Comparison of ENCODE assay signal across 21 cellular contexts in genomic region chr1:22107126-22107525, GRCh38. TPM values are rescaled to one million over a fixed set of nuclear protein-coding genes. Genes with fewer than 3 reads are reported as not detected.
DNase-seq lines count a peak whose midpoint lies in the region; ATAC-seq, FAIRE-seq and TF ChIP-seq lines count a peak whose summit lies in the region.
"Had no signal": no experiment of that assay in that cellular context is flagged by ENCODE, and none has a peak within 500 bp of the region (broad histone marks: within the 10 kb centered on the region; RNA-seq: fewer than 3 reads in every experiment).

No MANE protein-coding gene starts in this region.

- H3K36me3 Mint-ChIP-seq in activated naive CD8-positive, alpha-beta T cell: peaks cover 16% of the 10 kb centered on the region
- peaks cover 47% of the 10 kb centered on the region for H3K36me3 Mint-ChIP-seq in activated naive CD8-positive, alpha-beta T cell treated with anti-CD3 and anti-CD28 coated beads, Interleukin-2, amount 50 U/mL, for 24 hours (ENCODE audit: low read depth)
- peaks cover 95% of the 10 kb centered on the region for H3K36me3 Mint-ChIP-seq in activated T-helper 17 cell treated with anti-CD3 and anti-CD28 coated beads, Interleukin-2, amount 50 U/mL, for 72 hours (ENCODE audit: low read depth)

- peaks cover 27% of the 10 kb centered on the region for H4K20me1 ChIP-seq in keratinocyte (ENCODE audit: control insufficient read depth, extremely low read depth, insufficient read depth, low read length)

- H3K27ac ChIP-seq in keratinocyte (ENCODE audit: control insufficient read depth, insufficient read depth, low read length) (no peak overlapping the region), uterus (peak overlapping the region; percentile 10 to 61)
- H3K27ac ChIP-seq: BLaER1, gastroesophageal sphincter, RWPE1, upper lobe of right lung had no signal

- no peak overlapping the region for H3K9ac ChIP-seq in keratinocyte (ENCODE audit: control insufficient read depth, extremely low read depth, insufficient read depth, low read length)
- H3K9ac ChIP-seq: BLaER1, SK-N-SH had no signal

- DNase-seq in activated naive CD8-positive, alpha-beta T cell treated with anti-CD3 and anti-CD28 coated beads, Interleukin-2, amount 50 U/mL, for 24 hours: no peak
- peak; percentile 13 for DNase-seq in keratinocyte (ENCODE audit: low read depth, low spot score)
- no peak for DNase-seq in uterus
- no peak for DNase-seq in H54 (ENCODE audit: insufficient read length, low spot score)
- DNase-seq in NOMO-1 treated with dmso at 0.1 percent for 144 hours (lab: John Stamatoyannopoulos, UW; ENCODE audit: unreplicated experiment): no peak
- DNase-seq: activated CD4-positive, alpha-beta T cell treated with anti-CD3 and anti-CD28 coated beads, Interleukin-2, amount 50 U/mL, for 48 hours; aorta; left cardiac atrium; MV-4-11; NCI-H1694; SK-N-SH; upper lobe of right lung had no signal

- no peaks in the 10 kb centered on the region for H3K9me1 ChIP-seq in keratinocyte (ENCODE audit: control insufficient read depth, extremely low read depth, insufficient read depth, low read length)

- FAIRE-seq in keratinocyte (lab: Jason Lieb, UNC) (peak; percentile 69), H54 (lab: Jason Lieb, UNC) (no peak)
- FAIRE-seq: K562 had no signal

- no peak overlapping the region for H3K4me3 Mint-ChIP-seq in activated naive CD8-positive, alpha-beta T cell
- no peak overlapping the region for H3K4me3 Mint-ChIP-seq in activated naive CD8-positive, alpha-beta T cell treated with anti-CD3 and anti-CD28 coated beads, Interleukin-2, amount 50 U/mL, for 24 hours
- H3K4me3 Mint-ChIP-seq in activated T-helper 17 cell treated with anti-CD3 and anti-CD28 coated beads, Interleukin-2, amount 50 U/mL, for 72 hours: no peak overlapping the region
- H3K4me3 Mint-ChIP-seq: central memory CD8-positive, alpha-beta T cell had no signal

- H3K79me2 ChIP-seq in keratinocyte (ENCODE audit: control insufficient read depth, insufficient read depth, low read length): peaks cover 51% of the 10 kb centered on the region

- H3K27me3 Mint-ChIP-seq in activated naive CD8-positive, alpha-beta T cell: no peaks in the 10 kb centered on the region
- H3K27me3 Mint-ChIP-seq in activated naive CD8-positive, alpha-beta T cell treated with anti-CD3 and anti-CD28 coated beads, Interleukin-2, amount 50 U/mL, for 24 hours: no peaks in the 10 kb centered on the region
- no peaks in the 10 kb centered on the region for H3K27me3 Mint-ChIP-seq in activated T-helper 17 cell treated with anti-CD3 and anti-CD28 coated beads, Interleukin-2, amount 50 U/mL, for 72 hours
- H3K27me3 Mint-ChIP-seq: central memory CD8-positive, alpha-beta T cell had no signal

- H3K9me3 Mint-ChIP-seq in activated naive CD8-positive, alpha-beta T cell (ENCODE audit: low read depth): no peaks in the 10 kb centered on the region
- H3K9me3 Mint-ChIP-seq in activated naive CD8-positive, alpha-beta T cell treated with anti-CD3 and anti-CD28 coated beads, Interleukin-2, amount 50 U/mL, for 24 hours: peaks cover 19% of the 10 kb centered on the region
- no peaks in the 10 kb centered on the region for H3K9me3 Mint-ChIP-seq in activated T-helper 17 cell treated with anti-CD3 and anti-CD28 coated beads, Interleukin-2, amount 50 U/mL, for 72 hours
- H3K9me3 Mint-ChIP-seq: central memory CD8-positive, alpha-beta T cell had no signal

- H3K27ac Mint-ChIP-seq in activated naive CD8-positive, alpha-beta T cell: peak overlapping the region; percentile 74
- no peak overlapping the region for H3K27ac Mint-ChIP-seq in activated naive CD8-positive, alpha-beta T cell treated with anti-CD3 and anti-CD28 coated beads, Interleukin-2, amount 50 U/mL, for 24 hours
- H3K27ac Mint-ChIP-seq in activated T-helper 17 cell treated with anti-CD3 and anti-CD28 coated beads, Interleukin-2, amount 50 U/mL, for 72 hours: peak overlapping the region; percentile 63

- TF ChIP-seq CTCF in keratinocyte (optimal IDR thresholded peaks at IDR 0.05 in 1 of 3, IDR thresholded peaks at IDR 0.05 in 1 of 3, conservative IDR thresholded peaks at IDR 0.05 in 1 of 3; ENCODE audit: extremely low read depth in 1 of 3, insufficient read depth in 2 of 3, low read length in 3 of 3): no peak
- no peak for TF ChIP-seq CTCF in uterus (IDR thresholded peaks at IDR 0.05)

- TF ChIP-seq POLR2A in uterus (IDR thresholded peaks at IDR 0.05) (no peak), H54 (IDR thresholded peaks at IDR 0.05; ENCODE audit: low read depth, low read length) (no peak)

- no peak overlapping the region for H2AFZ ChIP-seq in keratinocyte (ENCODE audit: control insufficient read depth, low read length)

- H3K4me1 Mint-ChIP-seq in activated naive CD8-positive, alpha-beta T cell (ENCODE audit: low read depth): peaks cover 58% of the 10 kb centered on the region
- H3K4me1 Mint-ChIP-seq in activated naive CD8-positive, alpha-beta T cell treated with anti-CD3 and anti-CD28 coated beads, Interleukin-2, amount 50 U/mL, for 24 hours: peaks cover 40% of the 10 kb centered on the region
- H3K4me1 Mint-ChIP-seq in activated T-helper 17 cell treated with anti-CD3 and anti-CD28 coated beads, Interleukin-2, amount 50 U/mL, for 72 hours: peaks cover 43% of the 10 kb centered on the region

- dilution Hi-C loops in keratinocyte (cut with MboI; ENCODE audit: extremely low pct_ligation_motif_present, low sequenced_read_pairs): no loop called here

- H3K4me3 ChIP-seq in keratinocyte (ENCODE audit: control insufficient read depth in 2 of 3, extremely low read depth in 1 of 3, insufficient read depth in 2 of 3, low read depth in 1 of 3, low read length in 3 of 3) (no peak overlapping the region), uterus (no peak overlapping the region)
- H3K4me3 ChIP-seq: BLaER1, gastroesophageal sphincter, K562, upper lobe of right lung had no signal

- ATAC-seq in activated naive CD8-positive, alpha-beta T cell treated with anti-CD3 and anti-CD28 coated beads, Interleukin-2, amount 50 U/mL, for 24 hours: no peak
- ATAC-seq in activated T-helper 17 cell treated with anti-CD3 and anti-CD28 coated beads, Interleukin-2, amount 50 U/mL, for 72 hours (replicated peaks): no peak
- no peak for ATAC-seq in HG02798 (IDR thresholded peaks at IDR 0.05; ENCODE audit: poor library complexity, unreplicated experiment)
- ATAC-seq: gastroesophageal sphincter, K562, left cardiac atrium, upper lobe of right lung had no signal

- H3K4me2 ChIP-seq in keratinocyte (ENCODE audit: control insufficient read depth, extremely low read depth, insufficient read depth, low read depth, low read length): no peak overlapping the region
- H3K4me2 ChIP-seq: BLaER1, SK-N-SH had no signal

- peaks cover 13% of the 10 kb centered on the region for H3K4me1 ChIP-seq in keratinocyte (ENCODE audit: control insufficient read depth, extremely low read depth, insufficient read depth, low read length)
- peaks cover 8 to 15% of the 10 kb centered on the region in 2 donors for H3K4me1 ChIP-seq in uterus
- H3K4me1 ChIP-seq: BLaER1 had no signal

- H3K9me3 ChIP-seq in keratinocyte (ENCODE audit: control insufficient read depth, low read depth, low read length): no peaks in the 10 kb centered on the region
- no peaks in the 10 kb centered on the region for H3K9me3 ChIP-seq in uterus
- H3K9me3 ChIP-seq: BLaER1, gastroesophageal sphincter, SK-N-SH, upper lobe of right lung had no signal

- intact Hi-C loops in uterus (cut with DNase I; ENCODE audit: low total_unique reads): no loop called here

- H3K36me3 ChIP-seq in keratinocyte (ENCODE audit: control insufficient read depth in 2 of 2, extremely low read depth in 1 of 2, insufficient read depth in 2 of 2, low read length in 2 of 2) (peaks cover 26 to 27% of the 10 kb centered on the region in 2 experiments), uterus (no peaks in the 10 kb centered on the region)

- H3K27me3 ChIP-seq in keratinocyte (ENCODE audit: control insufficient read depth, extremely low read depth, insufficient read depth, low read length): no peaks in the 10 kb centered on the region
- no peaks in the 10 kb centered on the region for H3K27me3 ChIP-seq in uterus
- H3K27me3 ChIP-seq: BLaER1, gastroesophageal sphincter, upper lobe of right lung had no signal

RNA-seq across cellular contexts. Expression of gene WNT4, which starts 35.8 kb away (rescaled TPM):
- total RNA-seq in activated T-helper 17 cell treated with anti-CD3 and anti-CD28 coated beads, Interleukin-2, amount 50 U/mL, for 72 hours: not detected
- polyA plus RNA-seq in keratinocyte: 0.35 to 17.2 TPM (median 2.6 TPM) in 3 replicates
- polyA plus RNA-seq in keratinocyte (2011; ENCODE audit: low read depth): 4.3 TPM
- polyA plus RNA-seq in keratinocyte (2011; cell fraction: cytosol; rRNA removed): 1.6 and 3.0 TPM in 2 replicates
- polyA plus RNA-seq in keratinocyte (2011; cell fraction: nucleus; rRNA removed): 2.6 and 3.1 TPM in 2 replicates
- polyA plus RNA-seq in keratinocyte (2012; ENCODE audit: low replicate concordance): 0.30 and 4.5 TPM in 2 replicates
- 4.6 to 7.8 TPM in 2 of 3 replicates, not detected in the other for polyA minus RNA-seq in keratinocyte
- 0.96 TPM for polyA minus RNA-seq in keratinocyte (2011; cell fraction: cytosol; rRNA and poly(A)+ RNA removed)
- polyA minus RNA-seq in keratinocyte (2011; cell fraction: nucleus; rRNA and poly(A)+ RNA removed): 0.84 and 0.93 TPM in 2 replicates
- 10 to 100 TPM in 2 of 4 donors, 1 to 10 TPM in 1, not detected in 1; 1.3 to 14.0 (median 11.5) TPM for total RNA-seq in uterus
- total RNA-seq: A673, aorta, K562 had no signal
- polyA plus RNA-seq: aorta had no signal

RNA-seq across cellular contexts. Expression of gene CDC42, which starts 54.6 kb away (rescaled TPM):
- 100 to 1,000 TPM; 243 to 264 TPM for total RNA-seq in activated T-helper 17 cell treated with anti-CD3 and anti-CD28 coated beads, Interleukin-2, amount 50 U/mL, for 72 hours
- 291 to 499 TPM (median 312 TPM) in 3 replicates for polyA plus RNA-seq in keratinocyte
- 195 TPM for polyA plus RNA-seq in keratinocyte (2011; ENCODE audit: low read depth)
- 242 and 602 TPM in 2 replicates for polyA plus RNA-seq in keratinocyte (2011; cell fraction: cytosol; rRNA removed)
- polyA plus RNA-seq in keratinocyte (2011; cell fraction: nucleus; rRNA removed): 229 and 267 TPM in 2 replicates
- polyA plus RNA-seq in keratinocyte (2012; ENCODE audit: low replicate concordance): 281 and 347 TPM in 2 replicates
- polyA minus RNA-seq in keratinocyte: 179 to 521 TPM (median 360 TPM) in 3 replicates
- 262 TPM for polyA minus RNA-seq in keratinocyte (2011; cell fraction: cytosol; rRNA and poly(A)+ RNA removed)
- polyA minus RNA-seq in keratinocyte (2011; cell fraction: nucleus; rRNA and poly(A)+ RNA removed): 79.0 and 142 TPM in 2 replicates
- total RNA-seq in uterus: 100 to 1,000 TPM; 173 to 570 (median 223) TPM
